8 cellular contexts compared by ENCODE assay signal in genomic region chr6:33430991-33431879, GRCh38. TPM values are rescaled to one million over a fixed set of nuclear protein-coding genes. Genes with fewer than 3 reads are reported as not detected.
DNase-seq lines count a peak whose midpoint lies in the region; ATAC-seq and TF ChIP-seq lines count a peak whose summit lies in the region.

No MANE protein-coding gene starts in this region.

- peak overlapping the region; percentile 47 for H3K4me3 ChIP-seq in BE2C (ENCODE audit: low read depth, low read length)
- H3K4me3 ChIP-seq in esophagus muscularis mucosa, result peak overlapping the region; percentile 15 to 34 (median 30)
- H3K4me3 ChIP-seq in thymus (ENCODE audit: low read length), result peak overlapping the region; percentile 54

- no peak for TF ChIP-seq POLR2A in esophagus muscularis mucosa (IDR thresholded peaks at IDR 0.05; ENCODE audit: low read depth)

- WGBS in esophagus muscularis mucosa, result 3% methylated on average over 12 of the region's 12 CpGs
- 2% methylated on average over 12 of the region's 12 CpGs for WGBS in thymus

- DNase-seq in BE2C (peak; percentile 81), NCI-H748 treated with DMSO at 0.1 percent for 48 hours (lab: John Stamatoyannopoulos, UW) (peak; percentile 60), esophagus muscularis mucosa (ENCODE audit: extremely low spot score) (peak; percentile 93), neural crest cell (ENCODE audit: low read depth, low spot score) (peak; percentile 70)
- DNase-seq in activated CD8-positive, alpha-beta memory T cell treated with anti-CD3 and anti-CD28 coated beads, Interleukin-2, amount 10 ng/mL, durations not matched to agents 7 days and 5 days, result peak; percentile 94

- CTCF ChIA-PET in activated CD8-positive, alpha-beta memory T cell treated with anti-CD3 and anti-CD28 coated beads, Interleukin-2, amount 10 ng/mL, durations not matched to agents 7 days and 5 days (lab: Charles Lee), result interaction anchor here (0.5 to 3.5 kb wide), 16 partner anchors 11 to 1920 kb away, joined by 3 to 27 read pairs (median 4); partner anchors contain the start of genes B3GALT4, BAK1, CUTA and RPS18

- no peaks in the 10 kb centered on the region for H3K27me3 ChIP-seq in BE2C
- no peaks in the 10 kb centered on the region for H3K27me3 ChIP-seq in esophagus muscularis mucosa
- H3K27me3 ChIP-seq in thymus (ENCODE audit: control insufficient read depth, insufficient read depth), result no peaks in the 10 kb centered on the region

- H3K9me3 ChIP-seq in BE2C, result no peaks in the 10 kb centered on the region
- no peaks in the 10 kb centered on the region for H3K9me3 ChIP-seq in esophagus muscularis mucosa
- H3K9me3 ChIP-seq in thymus (ENCODE audit: control insufficient read depth), result no peaks in the 10 kb centered on the region

- no peaks in the 10 kb centered on the region for H3K9me3 Mint-ChIP-seq in activated CD8-positive, alpha-beta memory T cell treated with anti-CD3 and anti-CD28 coated beads, Interleukin-2, amount 10 ng/mL, durations not matched to agents 7 days and 5 days (ENCODE audit: low read depth)
- no peaks in the 10 kb centered on the region for H3K9me3 Mint-ChIP-seq in neural crest cell

- H3K36me3 ChIP-seq in BE2C (peaks cover 5% of the 10 kb centered on the region; the same call in 1 of the 2 replicates), esophagus muscularis mucosa (peaks cover 8 to 15% (median 14%) of the 10 kb centered on the region in 4 donors), thymus (ENCODE audit: control insufficient read depth, insufficient read depth) (peaks cover 12% of the 10 kb centered on the region)

- peaks cover 57% of the 10 kb centered on the region for H3K4me1 Mint-ChIP-seq in activated CD8-positive, alpha-beta memory T cell treated with anti-CD3 and anti-CD28 coated beads, Interleukin-2, amount 10 ng/mL, durations not matched to agents 7 days and 5 days
- peaks cover 69% of the 10 kb centered on the region for H3K4me1 Mint-ChIP-seq in neural crest cell

- intact Hi-C loops in esophagus muscularis mucosa (cut with DNase I), result no loop called here

- H3K36me3 Mint-ChIP-seq in activated CD8-positive, alpha-beta memory T cell treated with anti-CD3 and anti-CD28 coated beads, Interleukin-2, amount 10 ng/mL, durations not matched to agents 7 days and 5 days, result peaks cover 4% of the 10 kb centered on the region
- H3K36me3 Mint-ChIP-seq in neural crest cell (ENCODE audit: low read depth), result peaks cover 5% of the 10 kb centered on the region

- H3K27ac Mint-ChIP-seq in activated CD8-positive, alpha-beta memory T cell treated with anti-CD3 and anti-CD28 coated beads, Interleukin-2, amount 10 ng/mL, durations not matched to agents 7 days and 5 days, result peak overlapping the region; percentile 83
- peak overlapping the region; percentile 83 for H3K27ac Mint-ChIP-seq in neural crest cell (ENCODE audit: unreplicated experiment)

- TF ChIP-seq CTCF in BE2C (IDR thresholded peaks at IDR 0.05; ENCODE audit: low read depth, low read length) (no peak), esophagus muscularis mucosa (IDR thresholded peaks at IDR 0.05) (no peak), neural crest cell (conservative IDR thresholded peaks at IDR 0.05) (no peak)

- ATAC-seq in GM19351 (IDR thresholded peaks at IDR 0.05; ENCODE audit: unreplicated experiment) (peak; percentile 72), GM21515 (IDR thresholded peaks at IDR 0.05; ENCODE audit: unreplicated experiment) (no peak)
- ATAC-seq in activated CD8-positive, alpha-beta memory T cell treated with anti-CD3 and anti-CD28 coated beads, Interleukin-2, amount 10 ng/mL, durations not matched to agents 7 days and 5 days, result peak; percentile 73

- no peak for TF ChIP-seq EP300 in esophagus muscularis mucosa (IDR thresholded peaks at IDR 0.05)

- H3K4me1 ChIP-seq in BE2C (peaks cover 6% of the 10 kb centered on the region; the same call in 1 of the 2 replicates), esophagus muscularis mucosa (peaks cover 48 to 80% (median 75%) of the 10 kb centered on the region in 4 donors), thymus (ENCODE audit: control insufficient read depth, insufficient read depth, low read length) (peaks cover 46% of the 10 kb centered on the region)

- H3K4me3 Mint-ChIP-seq in activated CD8-positive, alpha-beta memory T cell treated with anti-CD3 and anti-CD28 coated beads, Interleukin-2, amount 10 ng/mL, durations not matched to agents 7 days and 5 days, result peak overlapping the region; percentile 79
- peak overlapping the region; percentile 95 for H3K4me3 Mint-ChIP-seq in neural crest cell

- H3K27ac ChIP-seq in esophagus muscularis mucosa (replicated peaks in 1 of 4), result peak overlapping the region; percentile 45 to 77 (median 58)
- peak overlapping the region; percentile 93 for H3K27ac ChIP-seq in thymus (ENCODE audit: low read depth)

- H3K27me3 Mint-ChIP-seq in activated CD8-positive, alpha-beta memory T cell treated with anti-CD3 and anti-CD28 coated beads, Interleukin-2, amount 10 ng/mL, durations not matched to agents 7 days and 5 days, result no peaks in the 10 kb centered on the region
- no peaks in the 10 kb centered on the region for H3K27me3 Mint-ChIP-seq in neural crest cell (ENCODE audit: low read depth)

RNA-seq across cellular contexts. Expression of gene SYNGAP1, which starts 11.4 kb away (rescaled TPM):
- 191 TPM for polyA plus RNA-seq in BE2C (2012; ENCODE audit: insufficient read depth, insufficient read length, low read depth)
- total RNA-seq in activated CD8-positive, alpha-beta memory T cell treated with anti-CD3 and anti-CD28 coated beads, Interleukin-2, amount 10 ng/mL, durations not matched to agents 7 days and 5 days, result 10 to 100 TPM; 24.1 to 39.8 TPM
- 10 to 100 TPM in 3 of 4 donors, 1 to 10 TPM in 1; 8.0 to 17.6 (median 13.2) TPM for total RNA-seq in esophagus muscularis mucosa
- total RNA-seq in neural crest cell, result 72.4 and 73.5 TPM in 2 replicates
- 26.7 TPM for polyA plus RNA-seq in thymus

RNA-seq across cellular contexts. Expression of gene CUTA, which starts 13.3 kb away (rescaled TPM):
- polyA plus RNA-seq in BE2C (2012; ENCODE audit: insufficient read depth, insufficient read length, low read depth), result 362 TPM
- 100 to 1,000 TPM; 196 to 197 TPM for total RNA-seq in activated CD8-positive, alpha-beta memory T cell treated with anti-CD3 and anti-CD28 coated beads, Interleukin-2, amount 10 ng/mL, durations not matched to agents 7 days and 5 days
- total RNA-seq in esophagus muscularis mucosa (100 to 1,000 TPM; 109 to 136 (median 123) TPM), neural crest cell (319 and 326 TPM in 2 replicates)
- 199 TPM for polyA plus RNA-seq in thymus

RNA-seq across cellular contexts. Expression of gene PHF1, which starts 20.4 kb away (rescaled TPM):
- 61.3 TPM for polyA plus RNA-seq in BE2C (2012; ENCODE audit: insufficient read depth, insufficient read length, low read depth)
- total RNA-seq in activated CD8-positive, alpha-beta memory T cell treated with anti-CD3 and anti-CD28 coated beads, Interleukin-2, amount 10 ng/mL, durations not matched to agents 7 days and 5 days, result 10 to 100 TPM; 26.1 to 36.0 TPM
- total RNA-seq in esophagus muscularis mucosa (10 to 100 TPM; 68.5 to 91.5 (median 84.9) TPM), neural crest cell (63.5 and 70.5 TPM in 2 replicates)
- 141 TPM for polyA plus RNA-seq in thymus

RNA-seq across cellular contexts. Expression of gene ZBTB9, which starts 23.1 kb away (rescaled TPM):
- 90.5 TPM for polyA plus RNA-seq in BE2C (2012; ENCODE audit: insufficient read depth, insufficient read length, low read depth)
- total RNA-seq in activated CD8-positive, alpha-beta memory T cell treated with anti-CD3 and anti-CD28 coated beads, Interleukin-2, amount 10 ng/mL, durations not matched to agents 7 days and 5 days, result 1 to 10 TPM; 7.4 to 9.0 TPM
- total RNA-seq in esophagus muscularis mucosa, result 1 to 10 TPM; 1.7 to 3.5 (median 3.0) TPM
- total RNA-seq in neural crest cell, result 18.4 and 21.1 TPM in 2 replicates
- polyA plus RNA-seq in thymus, result 9.0 TPM

RNA-seq across cellular contexts. Expression of gene KIFC1, which starts 39.6 kb away (rescaled TPM):
- polyA plus RNA-seq in BE2C (2012; ENCODE audit: insufficient read depth, insufficient read length, low read depth), result 13.5 TPM
- total RNA-seq in activated CD8-positive, alpha-beta memory T cell treated with anti-CD3 and anti-CD28 coated beads, Interleukin-2, amount 10 ng/mL, durations not matched to agents 7 days and 5 days, result 100 to 1,000 TPM; 133 to 187 TPM
- 1 to 10 TPM in 1 of 4 donors, under 1 TPM in 2, not detected in 1; 0.39 to 1.1 (median 0.42) TPM for total RNA-seq in esophagus muscularis mucosa
- total RNA-seq in neural crest cell, result 123 and 124 TPM in 2 replicates
- 5.5 TPM for polyA plus RNA-seq in thymus
